ENCODE assay signal across 8 cellular contexts in the genomic region with DNA sequence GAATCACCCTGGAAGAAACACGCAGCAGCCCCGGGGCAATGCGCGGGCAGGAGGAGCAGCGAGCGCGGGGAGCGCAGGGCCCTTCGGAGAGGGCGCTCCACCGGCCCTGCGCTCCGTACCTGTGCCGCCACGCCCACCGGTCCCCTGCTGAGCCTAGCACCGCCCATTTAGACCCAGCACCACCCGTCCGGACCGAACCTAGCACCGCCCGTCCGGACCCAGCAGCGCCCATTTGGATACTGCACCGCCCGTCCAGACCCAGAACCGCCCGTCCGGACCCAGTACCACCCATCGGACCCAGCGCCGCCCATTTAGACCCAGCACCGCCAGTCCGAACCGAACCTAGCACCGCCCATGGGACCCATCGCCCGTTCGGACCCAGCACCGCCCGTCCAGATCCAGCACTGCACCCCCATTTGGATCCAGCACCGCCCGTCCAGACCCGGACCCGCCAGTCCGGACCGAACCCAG. TPM values are rescaled to one million over a fixed set of nuclear protein-coding genes. Genes with fewer than 3 reads are reported as not detected.
DNase-seq lines count a peak whose midpoint lies in the region; TF ChIP-seq lines count a peak whose summit lies in the region.

No MANE protein-coding gene starts in this region.

- peak; percentile 26 to 30 for DNase-seq in NOMO-1 (lab: John Stamatoyannopoulos, UW; ENCODE audit: unreplicated experiment in 2 of 2)
- DNase-seq in NOMO-1 treated with dmso at 0.1 percent for 144 hours (lab: John Stamatoyannopoulos, UW; ENCODE audit: unreplicated experiment), result no peak
- peak; percentile 69 for DNase-seq in NCI-H146 (lab: John Stamatoyannopoulos, UW)
- peak; percentile 70 to 84 for DNase-seq in cardiac muscle cell (ENCODE audit: low read depth in 1 of 2, low spot score in 1 of 2)
- no peak for DNase-seq in HK-2 (ENCODE audit: unreplicated experiment)
- DNase-seq in hippocampal formation (lab: John Stamatoyannopoulos, UW), result no peak

- no peaks in the 10 kb centered on the region for H3K36me3 Mint-ChIP-seq in activated naive CD4-positive, alpha-beta T cell treated with anti-CD3 and anti-CD28 coated beads, Interleukin-2, amount 50 U/mL, for 24 hours

- H3K9me3 ChIP-seq in cardiac muscle cell (ENCODE audit: low read depth) (no peaks in the 10 kb centered on the region), parathyroid adenoma (ENCODE audit: control insufficient read depth, low read length) (no peaks in the 10 kb centered on the region)

- H3K27ac ChIP-seq in cardiac muscle cell (no peak overlapping the region), parathyroid adenoma (peak overlapping the region; percentile 60)

- H3K27me3 Mint-ChIP-seq in activated naive CD4-positive, alpha-beta T cell treated with anti-CD3 and anti-CD28 coated beads, Interleukin-2, amount 50 U/mL, for 24 hours, result peaks cover 44% of the 10 kb centered on the region

- H3K27ac Mint-ChIP-seq in activated naive CD4-positive, alpha-beta T cell treated with anti-CD3 and anti-CD28 coated beads, Interleukin-2, amount 50 U/mL, for 24 hours, result no peak overlapping the region

- H3K4me3 Mint-ChIP-seq in activated naive CD4-positive, alpha-beta T cell treated with anti-CD3 and anti-CD28 coated beads, Interleukin-2, amount 50 U/mL, for 24 hours, result peak overlapping the region; percentile 85

- H2AFZ ChIP-seq in parathyroid adenoma, result peak overlapping the region; percentile 86

- H3K27me3 ChIP-seq in cardiac muscle cell (no peaks in the 10 kb centered on the region), parathyroid adenoma (ENCODE audit: control insufficient read depth, insufficient read depth, low read length) (no peaks in the 10 kb centered on the region)

- peaks cover 14% of the 10 kb centered on the region for H3K79me2 ChIP-seq in parathyroid adenoma

- no peaks in the 10 kb centered on the region for H3K9me3 Mint-ChIP-seq in activated naive CD4-positive, alpha-beta T cell treated with anti-CD3 and anti-CD28 coated beads, Interleukin-2, amount 50 U/mL, for 24 hours

- no peak for TF ChIP-seq CTCF in cardiac muscle cell (IDR thresholded peaks at IDR 0.05; ENCODE audit: low read depth, low read length)
- no peak for TF ChIP-seq CTCF in parathyroid adenoma (IDR thresholded peaks at IDR 0.05)

- H3K4me1 ChIP-seq in cardiac muscle cell (ENCODE audit: low read depth), result peaks cover 22% of the 10 kb centered on the region
- peaks cover 3% of the 10 kb centered on the region for H3K4me1 ChIP-seq in parathyroid adenoma

- no peak overlapping the region for H3K9ac ChIP-seq in parathyroid adenoma

- H3K4me1 Mint-ChIP-seq in activated naive CD4-positive, alpha-beta T cell treated with anti-CD3 and anti-CD28 coated beads, Interleukin-2, amount 50 U/mL, for 24 hours, result peaks cover 18% of the 10 kb centered on the region

- H3K36me3 ChIP-seq in cardiac muscle cell (peaks cover 7% of the 10 kb centered on the region), parathyroid adenoma (ENCODE audit: control insufficient read depth, insufficient read depth, low read length) (no peaks in the 10 kb centered on the region)

- H3K4me3 ChIP-seq in cardiac muscle cell (peak overlapping the region; percentile 86), parathyroid adenoma (ENCODE audit: low read depth, low read length) (peak overlapping the region; percentile 64)

- peak overlapping the region; percentile 82 for H3K4me2 ChIP-seq in parathyroid adenoma (ENCODE audit: low read length)

RNA-seq across cellular contexts. Expression of gene AFDN, which starts 0.9 kb away (rescaled TPM):
- 113 and 299 TPM in 2 replicates for total RNA-seq in cardiac muscle cell
- 119 and 172 TPM in 2 replicates for polyA plus RNA-seq in cardiac muscle cell

Comparison
In these comparisons a context has a peak if more than half of its experiments do, and no peak if none do; other contexts are left out.
1. DNase-seq: peak in NOMO-1 (2 of 2), NCI-H146 (single experiment) and cardiac muscle cell (2 of 2); none in NOMO-1 treated with dmso at 0.1 percent for 144 hours (single experiment), HK-2 (single experiment) and hippocampal formation (0 of 2).